Comparison of ENCODE assay signal across 25 cellular contexts in genomic region chr2:60460577-60461420, GRCh38.
DNase-seq lines count a peak whose midpoint lies in the region; ATAC-seq, FAIRE-seq and TF ChIP-seq lines count a peak whose summit lies in the region.
"Had no signal": no experiment of that assay in that cellular context is flagged by ENCODE, and none has a peak within 500 bp of the region (broad histone marks: within the 10 kb centered on the region; RNA-seq: fewer than 3 reads in every experiment).

No MANE protein-coding gene starts in this region.

- no peak overlapping the region for H4K5ac ChIP-seq in H1 (ENCODE audit: insufficient read length, low read depth, low read length)

- H2BK20ac ChIP-seq in H1 (ENCODE audit: low read length): no peak overlapping the region

- no peak overlapping the region for H3K9ac ChIP-seq in H1 (replicated peaks in 1 of 4; ENCODE audit: extremely low read depth in 1 of 4, low read depth in 3 of 4, low read length in 3 of 4)
- H3K9ac ChIP-seq: GM23248 had no signal

- H3K27ac Mint-ChIP-seq in CD14-positive monocyte (peak overlapping the region in 6 of 7 donors; percentile 53 to 88 (median 79)), osteocyte (ENCODE audit: unreplicated experiment) (no peak overlapping the region)

- H4K91ac ChIP-seq in H1 (replicated peaks; ENCODE audit: insufficient read length, low read length): no peak overlapping the region

- H2AFZ ChIP-seq in H1 (ENCODE audit: low read length): no peak overlapping the region
- H2AFZ ChIP-seq: GM23248 had no signal

- H3K79me2 ChIP-seq in H1 (ENCODE audit: control insufficient read depth in 1 of 2, insufficient read depth in 2 of 2, low read length in 2 of 2): peaks cover 0 to 27% of the 10 kb centered on the region in 2 experiments; a peak in 2 of 4 replicates

- CTCF ChIA-PET in H1 (lab: Charles Lee; ENCODE audit: partially characterized antibody): interaction anchor here (0.7 to 1.3 kb wide), 7 partner anchors 9 to 89 kb away, joined by 3 to 6 read pairs (median 3); no protein-coding TSS in a partner anchor

- H3K9me3 ChIP-seq in H1 (ENCODE audit: insufficient read depth in 2 of 2, low read depth in 1 of 2, low read length in 1 of 2) (no peaks in the 10 kb centered on the region), upper lobe of right lung (no peaks in the 10 kb centered on the region)

- H3K4ac ChIP-seq in H1 (replicated peaks; ENCODE audit: insufficient read length, low read depth, low read length): no peak overlapping the region

- POLR2A ChIA-PET in H1 (lab: Charles Lee; ENCODE audit: partially characterized antibody): interaction anchor here (1.1 to 1.3 kb wide), 3 partner anchors 13 to 89 kb away, joined by 3 read pairs; no protein-coding TSS in a partner anchor

- H3K4me3 Mint-ChIP-seq in CD14-positive monocyte (no peak overlapping the region), osteocyte (ENCODE audit: unreplicated experiment) (no peak overlapping the region)
- H3K4me3 Mint-ChIP-seq: CD8-positive, alpha-beta memory T cell had no signal

- H3K27ac ChIP-seq in H1 (ENCODE audit: low read depth, low read length) (no peak overlapping the region), upper lobe of right lung (no peak overlapping the region)
- H3K27ac ChIP-seq: GM23248 had no signal

- H3K4me1 Mint-ChIP-seq in CD14-positive monocyte (peaks cover 26% of the 10 kb centered on the region), osteocyte (ENCODE audit: unreplicated experiment) (peaks cover 7% of the 10 kb centered on the region)
- H3K4me1 Mint-ChIP-seq: CD8-positive, alpha-beta memory T cell had no signal

- TF ChIP-seq RAD21 in H1 (IDR thresholded peaks at IDR 0.05 in 1 of 2, conservative IDR thresholded peaks at IDR 0.05 in 1 of 2; ENCODE audit: low read depth in 2 of 2, low read length in 2 of 2): no peak

- intact Hi-C loops in CD14-positive monocyte (cut with micrococcal nuclease): no loop called here
- intact Hi-C loops in upper lobe of right lung (cut with DNase I): no loop called here
- intact Hi-C loops in Right ventricle myocardium inferior (cut with DNase I): no loop called here

- H3K36me3 ChIP-seq in H1 (ENCODE audit: control insufficient read depth in 2 of 4, insufficient read depth in 4 of 4, low read length in 3 of 4) (peaks cover 0 to 30% (median 12%) of the 10 kb centered on the region in 4 experiments; a peak in 5 of 8 replicates), upper lobe of right lung (no peaks in the 10 kb centered on the region)

- no peak overlapping the region for H3K4me2 ChIP-seq in H1 (ENCODE audit: insufficient read depth in 1 of 2, low read depth in 2 of 2, low read length in 2 of 2)

- no peak for TF ChIP-seq EP300 in H1 (IDR thresholded peaks at IDR 0.05; ENCODE audit: borderline replicate concordance in 1 of 2, low read depth in 2 of 2, low read length in 2 of 2)

- peaks cover 2 to 6% (median 5%) of the 10 kb centered on the region in 7 donors for H3K9me3 Mint-ChIP-seq in CD14-positive monocyte
- no peaks in the 10 kb centered on the region for H3K9me3 Mint-ChIP-seq in osteocyte (ENCODE audit: unreplicated experiment)
- H3K9me3 Mint-ChIP-seq: CD8-positive, alpha-beta memory T cell had no signal

- no peaks in the 10 kb centered on the region for H3K27me3 ChIP-seq in H1 (replicated peaks in 1 of 4; ENCODE audit: control insufficient read depth in 3 of 4, extremely low read depth in 1 of 4, insufficient read depth in 3 of 4, low read length in 3 of 4)
- H3K27me3 ChIP-seq in upper lobe of right lung: no peaks in the 10 kb centered on the region

- no peak overlapping the region for H3K14ac ChIP-seq in H1 (ENCODE audit: insufficient read length)

- H4K8ac ChIP-seq in H1 (ENCODE audit: extremely low read depth, insufficient read depth, low read length): no peak overlapping the region

- no peaks in the 10 kb centered on the region for H3K23me2 ChIP-seq in H1 (ENCODE audit: low read depth, low read length)

- peak overlapping the region; percentile 37; the same call in 1 of the 2 replicates for H2BK5ac ChIP-seq in H1 (ENCODE audit: low read depth, low read length)

- H2BK120ac ChIP-seq in H1 (replicated peaks; ENCODE audit: low read depth, low read length): no peak overlapping the region

- WGBS in H1 (ENCODE audit: extremely low coverage in 1 of 2, insufficient coverage in 1 of 2, insufficient read length in 1 of 2, insufficient replicate concordance in 2 of 2, low coverage in 1 of 2, low lambda C conversion rate in 2 of 2, missing lambda C conversion rate in 1 of 2), 2 experiments: 96% methylated on average over 76 of the region's 76 CpGs; no CpG with 5 or more reads in 1 of the 2 experiments

- no peak for FAIRE-seq in H1 (lab: Jason Lieb, UNC)
- FAIRE-seq: G401.6, GM12892, HTR-8/SVneo had no signal

- no peak overlapping the region for H3K18ac ChIP-seq in H1 (ENCODE audit: extremely low read depth, low read length)

- no peak overlapping the region for H3K56ac ChIP-seq in H1 (replicated peaks; ENCODE audit: insufficient read length, low read depth, low read length)

- H2BK12ac ChIP-seq in H1 (ENCODE audit: low read depth, low read length): no peak overlapping the region

- H3K27me3 Mint-ChIP-seq in CD14-positive monocyte (ENCODE audit: low read depth in 3 of 3) (no peaks in the 10 kb centered on the region), osteocyte (ENCODE audit: unreplicated experiment) (no peaks in the 10 kb centered on the region)

- H3K79me1 ChIP-seq in H1 (ENCODE audit: low read depth, low read length): no peaks in the 10 kb centered on the region; the same call in 1 of the 2 replicates

- no peak overlapping the region for H3K4me3 ChIP-seq in H1 (ENCODE audit: extremely low read depth in 1 of 4, insufficient read depth in 2 of 4, low read depth in 3 of 4, low read length in 4 of 4)
- no peak overlapping the region for H3K4me3 ChIP-seq in upper lobe of right lung
- H3K4me3 ChIP-seq: GM23248 had no signal

- TF ChIP-seq POLR2A in H1 (IDR thresholded peaks at IDR 0.05; ENCODE audit: control extremely low read depth in 1 of 2, low read depth in 2 of 2, low read length in 2 of 2): no peak

- peaks cover 1% of the 10 kb centered on the region in 2 experiments for H4K20me1 ChIP-seq in H1 (replicated peaks in 1 of 2; ENCODE audit: control insufficient read depth in 1 of 2, insufficient read depth in 2 of 2, low read length in 2 of 2)

- TF ChIP-seq CTCF in CD14-positive monocyte (IDR thresholded peaks at IDR 0.05) (no peak), H1 (IDR thresholded peaks at IDR 0.05; ENCODE audit: control extremely low read depth in 1 of 3, insufficient read depth in 1 of 3, low read depth in 1 of 3, low read length in 3 of 3) (no peak), osteocyte (IDR thresholded peaks at IDR 0.05) (no peak), upper lobe of right lung (IDR thresholded peaks at IDR 0.05) (no peak)

- no peaks in the 10 kb centered on the region; a peak in 1 of 7 replicates for H3K4me1 ChIP-seq in H1 (replicated peaks in 1 of 4; ENCODE audit: control insufficient read depth in 3 of 4, insufficient read depth in 4 of 4, low read length in 3 of 4)
- H3K4me1 ChIP-seq in upper lobe of right lung: no peaks in the 10 kb centered on the region

- H3K36me3 Mint-ChIP-seq in CD14-positive monocyte (peaks cover 19 to 32% of the 10 kb centered on the region in 2 donors), osteocyte (ENCODE audit: unreplicated experiment) (peaks cover 3% of the 10 kb centered on the region)
- H3K36me3 Mint-ChIP-seq: CD8-positive, alpha-beta memory T cell had no signal

- no peak overlapping the region for H3K23ac ChIP-seq in H1 (ENCODE audit: insufficient read length)

- no peak overlapping the region for H2BK15ac ChIP-seq in H1 (ENCODE audit: low read length)

- DNase-seq in CD14-positive monocyte (ENCODE audit: low spot score): no peak
- no peak for DNase-seq in H1 (ENCODE audit: low read depth in 1 of 2, low spot score in 2 of 2)
- peak; percentile 84 for DNase-seq in osteocyte (ENCODE audit: extremely low spot score, unreplicated experiment)
- no peak for DNase-seq in upper lobe of right lung
- DNase-seq in DMS153 treated with DMSO at 0.1 percent for 48 hours (lab: John Stamatoyannopoulos, UW; ENCODE audit: unreplicated experiment): no peak
- DNase-seq in Right ventricle myocardium inferior (ENCODE audit: missing footprints): no peak
- DNase-seq: 8988T; C1 segment of cervical spinal cord; Calu3; CD8-positive, alpha-beta memory T cell; DMS153; GM23248; HCEC 1CT; KG1; NCI-H1092; NCI-H1436; NCI-H187 treated with DMSO at 0.1 percent for 48 hours; NCI-H2227 treated with DMSO at 0.1 percent for 48 hours; NCI-H510A treated with DMSO at 0.1 percent for 48 hours; NCI-H774; NK-92 treated with Interleukin-12 subunit alpha and Interleukin-12 subunit beta, amount 100 ng/mL, for 24 hours had no signal

- H2AK5ac ChIP-seq in H1 (ENCODE audit: low read depth, low read length): no peak overlapping the region

- ATAC-seq in upper lobe of right lung: peak; percentile 35
- ATAC-seq in HG03095 (IDR thresholded peaks at IDR 0.05; ENCODE audit: unreplicated experiment): no peak
- no peak for ATAC-seq in Right ventricle myocardium inferior

TF ChIP-seq in H1, 55 proteins besides CTCF, POLR2A, EP300 and RAD21:
- no peak for TF ChIP-seq SP4 (IDR thresholded peaks at IDR 0.05; ENCODE audit: low read length)
- no peak for TF ChIP-seq SIN3A (conservative IDR thresholded peaks at IDR 0.05 in 1 of 2, IDR thresholded peaks at IDR 0.05 in 1 of 2; ENCODE audit: low read depth in 1 of 2, low read length in 2 of 2)
- TF ChIP-seq PHF8 (conservative IDR thresholded peaks at IDR 0.05; ENCODE audit: low read depth, low read length): no peak
- no peak for TF ChIP-seq USF2 (IDR thresholded peaks at IDR 0.05; ENCODE audit: low read length)
- TF ChIP-seq MAX (IDR thresholded peaks at IDR 0.05): no peak
- TF ChIP-seq TCF12 (IDR thresholded peaks at IDR 0.05; ENCODE audit: low read depth, low read length): no peak
